In genomic region chr6:170087946-170088348, GRCh38 we compare ENCODE assay signal across 8 cellular contexts.
DNase-seq lines count a peak whose midpoint lies in the region; ATAC-seq and TF ChIP-seq lines count a peak whose summit lies in the region.

No MANE protein-coding gene starts in this region.

- H3K27ac ChIP-seq in prostate gland, result no peak overlapping the region

- peak; percentile 71 for DNase-seq in GM10266 (ENCODE audit: extremely low spot score)
- peak; percentile 94 for DNase-seq in RPMI7951 (ENCODE audit: low read depth)
- DNase-seq in activated naive CD8-positive, alpha-beta T cell treated with anti-CD3 and anti-CD28 coated beads, Interleukin-2, amount 10 ng/mL, durations not matched to agents 7 days and 5 days, result peak; percentile 82
- DNase-seq in sciatic nerve (ENCODE audit: low spot score), result peak; percentile 59
- DNase-seq in prostate gland (ENCODE audit: low spot score), result no peak
- DNase-seq in superior temporal gyrus (ENCODE audit: extremely low spot score), result no peak

- intact Hi-C loops in sciatic nerve (cut with DNase I) (no loop called here), prostate gland (cut with DNase I) (no loop called here)

- WGBS in prostate gland, result 90% methylated on average over 28 of the region's 28 CpGs

- TF ChIP-seq CTCF in GM10266 (IDR thresholded peaks at IDR 0.05; ENCODE audit: control insufficient read depth, insufficient read depth, low read depth, missing control alignments) (no peak), prostate gland (IDR thresholded peaks at IDR 0.05) (no peak)

- peak overlapping the region; percentile 98 for H3K27ac Mint-ChIP-seq in activated naive CD8-positive, alpha-beta T cell treated with anti-CD3 and anti-CD28 coated beads, Interleukin-2, amount 10 ng/mL, durations not matched to agents 7 days and 5 days

- no peaks in the 10 kb centered on the region for H3K27me3 Mint-ChIP-seq in activated naive CD8-positive, alpha-beta T cell treated with anti-CD3 and anti-CD28 coated beads, Interleukin-2, amount 10 ng/mL, durations not matched to agents 7 days and 5 days

- peak overlapping the region; percentile 94 for H3K4me3 Mint-ChIP-seq in activated naive CD8-positive, alpha-beta T cell treated with anti-CD3 and anti-CD28 coated beads, Interleukin-2, amount 10 ng/mL, durations not matched to agents 7 days and 5 days

- H3K4me3 ChIP-seq in prostate gland, result no peak overlapping the region

- H3K4me1 ChIP-seq in prostate gland (replicated peaks), result no peaks in the 10 kb centered on the region

- ATAC-seq in HG02610 (IDR thresholded peaks at IDR 0.05; ENCODE audit: unreplicated experiment), result peak; percentile 65
- ATAC-seq in activated naive CD8-positive, alpha-beta T cell treated with anti-CD3 and anti-CD28 coated beads, Interleukin-2, amount 10 ng/mL, durations not matched to agents 7 days and 5 days (ENCODE audit: low read depth), result peak; percentile 78
- peak; percentile 64 for ATAC-seq in sciatic nerve
- no peak for ATAC-seq in HG02571 (IDR thresholded peaks at IDR 0.05; ENCODE audit: unreplicated experiment)

- no peaks in the 10 kb centered on the region for H3K9me3 ChIP-seq in prostate gland

- peaks cover 8% of the 10 kb centered on the region for H3K36me3 Mint-ChIP-seq in activated naive CD8-positive, alpha-beta T cell treated with anti-CD3 and anti-CD28 coated beads, Interleukin-2, amount 10 ng/mL, durations not matched to agents 7 days and 5 days

- no peaks in the 10 kb centered on the region for H3K27me3 ChIP-seq in prostate gland (replicated peaks; ENCODE audit: insufficient read depth)

- H3K4me1 Mint-ChIP-seq in activated naive CD8-positive, alpha-beta T cell treated with anti-CD3 and anti-CD28 coated beads, Interleukin-2, amount 10 ng/mL, durations not matched to agents 7 days and 5 days, result peaks cover 34% of the 10 kb centered on the region

- POLR2A ChIA-PET in activated naive CD8-positive, alpha-beta T cell treated with anti-CD3 and anti-CD28 coated beads, Interleukin-2, amount 10 ng/mL, durations not matched to agents 7 days and 5 days (lab: Charles Lee), result interaction anchor here (0.6 to 3.5 kb wide), 15 partner anchors 9 to 386 kb away, joined by 3 to 103 read pairs (median 5); partner anchors contain the start of genes C6orf120, DLL1 and WDR27

- H3K9me3 Mint-ChIP-seq in activated naive CD8-positive, alpha-beta T cell treated with anti-CD3 and anti-CD28 coated beads, Interleukin-2, amount 10 ng/mL, durations not matched to agents 7 days and 5 days, result no peaks in the 10 kb centered on the region

- no peak for TF ChIP-seq POLR2A in prostate gland (IDR thresholded peaks at IDR 0.05)

- no peaks in the 10 kb centered on the region for H3K36me3 ChIP-seq in prostate gland

Comparison
In these comparisons a context has a peak if more than half of its experiments do, and no peak if none do; other contexts are left out.
1. DNase-seq: peak in GM10266 (single experiment), RPMI7951 (single experiment), activated naive CD8-positive, alpha-beta T cell treated with anti-CD3 and anti-CD28 coated beads, Interleukin-2, amount 10 ng/mL, durations not matched to agents 7 days and 5 days (single experiment) and sciatic nerve (single experiment); none in prostate gland (single experiment) and superior temporal gyrus (single experiment).